In the genomic region with DNA sequence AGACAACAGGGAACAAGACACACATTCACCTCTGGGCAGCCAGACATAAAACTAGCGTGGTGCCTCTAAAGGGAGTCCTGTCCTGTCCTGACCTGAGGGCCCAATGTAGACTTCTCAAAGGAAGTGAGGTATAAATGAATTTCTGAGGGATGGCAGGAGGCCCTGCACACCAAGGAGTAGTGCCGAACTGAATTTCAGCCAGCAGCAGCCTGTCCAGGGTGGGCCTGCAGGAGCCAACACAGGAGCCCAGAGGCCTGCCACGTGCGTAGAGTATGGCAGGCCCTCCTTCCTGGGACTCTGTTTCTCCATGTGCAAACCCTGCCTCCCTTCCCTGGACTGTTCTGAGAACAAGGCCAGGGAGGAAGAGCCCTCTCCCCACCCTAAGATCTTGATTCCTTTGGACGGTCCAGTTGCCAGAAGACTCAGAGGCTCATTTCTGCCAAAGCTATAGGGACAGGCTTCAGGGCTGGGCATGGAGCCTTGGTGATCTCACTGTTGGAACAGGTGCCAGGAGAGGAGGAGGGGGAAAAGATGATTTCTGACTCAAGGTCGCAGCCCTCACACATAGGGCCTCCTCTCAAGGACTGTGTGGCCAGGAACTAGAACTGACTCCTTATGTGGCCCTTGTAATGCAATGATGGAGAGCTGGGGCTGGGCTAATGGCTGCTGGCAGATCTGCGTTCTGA, we compare ENCODE assay signal across 11 cellular contexts. TPM values are rescaled to one million over a fixed set of nuclear protein-coding genes. Genes with fewer than 3 reads are reported as not detected.
DNase-seq lines count a peak whose midpoint lies in the region; ATAC-seq and TF ChIP-seq lines count a peak whose summit lies in the region.
"Had no signal": no experiment of that assay in that cellular context is flagged by ENCODE, and none has a peak within 500 bp of the region (broad histone marks: within the 10 kb centered on the region; RNA-seq: fewer than 3 reads in every experiment).

No MANE protein-coding gene starts in this region.

- H3K4me1 Mint-ChIP-seq in Caco-2 (ENCODE audit: low read depth, unreplicated experiment) (peaks cover 18% of the 10 kb centered on the region), osteocyte (ENCODE audit: unreplicated experiment) (peaks cover 44% of the 10 kb centered on the region)

- POLR2A ChIA-PET in Caco-2 (lab: Charles Lee), result interaction anchor here (1.8 kb wide), 1 partner anchor 15 kb away, joined by 33 read pairs; no protein-coding TSS in a partner anchor
- POLR2A ChIA-PET in RWPE1 (lab: Yijun Ruan, JAX; ENCODE audit: low non-redundant PET), result no interaction called here

- DNase-seq in Caco-2 (no peak), RWPE1 (ENCODE audit: low spot score) (no peak), foreskin fibroblast (peak; percentile 85 to 94), osteocyte (ENCODE audit: extremely low spot score, unreplicated experiment) (no peak), NCI-H1417 treated with DMSO at 0.1 percent for 48 hours (lab: John Stamatoyannopoulos, UW) (no peak)
- DNase-seq: cerebellar nuclear complex had no signal

- no peak overlapping the region for H3K4me3 ChIP-seq in Caco-2 (ENCODE audit: low read depth, low read length)
- H3K4me3 ChIP-seq in foreskin fibroblast (ENCODE audit: low read depth in 1 of 2, low read length in 2 of 2), result no peak overlapping the region

- no peaks in the 10 kb centered on the region for H3K27me3 ChIP-seq in Caco-2 (replicated peaks; ENCODE audit: control insufficient read depth, insufficient read depth, low read length)

- ATAC-seq in GM21367 (IDR thresholded peaks at IDR 0.05; ENCODE audit: unreplicated experiment) (no peak), GM21619 (IDR thresholded peaks at IDR 0.05; ENCODE audit: unreplicated experiment) (no peak), HG03432 (IDR thresholded peaks at IDR 0.05; ENCODE audit: unreplicated experiment) (no peak)

- H3K27ac Mint-ChIP-seq in Caco-2 (ENCODE audit: unreplicated experiment) (peak overlapping the region; percentile 93), osteocyte (ENCODE audit: unreplicated experiment) (peak overlapping the region; percentile 96)
- H3K27ac Mint-ChIP-seq: CD4-positive, alpha-beta T cell; IgD-negative memory B cell had no signal

- H3K36me3 ChIP-seq in Caco-2 (ENCODE audit: control insufficient read depth, insufficient read depth, low read length), result no peaks in the 10 kb centered on the region

- intact Hi-C loops in Caco-2 (cut with micrococcal nuclease; ENCODE audit: unreplicated experiment), result no loop called here

- H3K9me3 ChIP-seq in Caco-2, result no peaks in the 10 kb centered on the region

- H3K4me1 ChIP-seq in Caco-2, result peaks cover 33% of the 10 kb centered on the region

- peak overlapping the region; percentile 89 for H3K27ac ChIP-seq in RWPE1

- H3K36me3 Mint-ChIP-seq in Caco-2 (ENCODE audit: insufficient read depth, unreplicated experiment), result peaks cover 12% of the 10 kb centered on the region
- H3K36me3 Mint-ChIP-seq in osteocyte (ENCODE audit: unreplicated experiment), result no peaks in the 10 kb centered on the region

- H3K27me3 Mint-ChIP-seq in Caco-2 (ENCODE audit: insufficient read depth, unreplicated experiment) (no peaks in the 10 kb centered on the region), osteocyte (ENCODE audit: unreplicated experiment) (no peaks in the 10 kb centered on the region)
- H3K27me3 Mint-ChIP-seq: CD4-positive, alpha-beta T cell had no signal

- no peak for TF ChIP-seq CTCF in Caco-2 (IDR thresholded peaks at IDR 0.05; ENCODE audit: insufficient read depth in 1 of 2, low read depth in 1 of 2, low read length in 1 of 2, severe bottlenecking in 1 of 2, unreplicated experiment in 1 of 2)
- TF ChIP-seq CTCF in RWPE1 (conservative IDR thresholded peaks at IDR 0.05; ENCODE audit: low read depth), result no peak
- no peak for TF ChIP-seq CTCF in foreskin fibroblast (IDR thresholded peaks at IDR 0.05; ENCODE audit: low read depth, low read length)
- no peak for TF ChIP-seq CTCF in osteocyte (IDR thresholded peaks at IDR 0.05)

- no peak overlapping the region for H3K4me3 Mint-ChIP-seq in Caco-2 (ENCODE audit: unreplicated experiment)
- H3K4me3 Mint-ChIP-seq in osteocyte (ENCODE audit: unreplicated experiment), result no peak overlapping the region

- no peaks in the 10 kb centered on the region for H3K9me3 Mint-ChIP-seq in Caco-2 (ENCODE audit: unreplicated experiment)
- no peaks in the 10 kb centered on the region for H3K9me3 Mint-ChIP-seq in osteocyte (ENCODE audit: unreplicated experiment)
- H3K9me3 Mint-ChIP-seq: CD4-positive, alpha-beta T cell; IgD-negative memory B cell had no signal

- no TSS peak for BruUV-seq in Caco-2 (replicated peaks; lab: Mats Ljungman, UMichigan)

- CTCF ChIA-PET in Caco-2 (lab: Charles Lee) (interaction anchor here (0.7 to 1.8 kb wide), 2 partner anchors 16 to 223 kb away, joined by 4 to 25 read pairs; no protein-coding TSS in a partner anchor), RWPE1 (lab: Yijun Ruan, JAX) (no interaction called here)

RNA-seq across cellular contexts. Expression of a gene that starts 1.8 kb away (rescaled TPM):
- total RNA-seq in Caco-2 (2022) (12.1 and 13.0 TPM in 2 replicates), osteocyte (27.1 and 30.0 TPM in 2 replicates)
- total RNA-seq: CD4-positive, alpha-beta T cell had no signal

RNA-seq across cellular contexts. Expression of a gene that starts 38.4 kb away (rescaled TPM):
- 29.5 and 30.0 TPM in 2 replicates for total RNA-seq in Caco-2 (2022)
- total RNA-seq in osteocyte, result 4.2 and 4.5 TPM in 2 replicates

Comparison
In these comparisons a context has a peak if more than half of its experiments do, and no peak if none do; other contexts are left out.
1. DNase-seq: peak in foreskin fibroblast (2 of 2); none in Caco-2 (0 of 2), RWPE1 (single experiment), osteocyte (single experiment) and NCI-H1417 treated with DMSO at 0.1 percent for 48 hours (single experiment).